In the genomic region with DNA sequence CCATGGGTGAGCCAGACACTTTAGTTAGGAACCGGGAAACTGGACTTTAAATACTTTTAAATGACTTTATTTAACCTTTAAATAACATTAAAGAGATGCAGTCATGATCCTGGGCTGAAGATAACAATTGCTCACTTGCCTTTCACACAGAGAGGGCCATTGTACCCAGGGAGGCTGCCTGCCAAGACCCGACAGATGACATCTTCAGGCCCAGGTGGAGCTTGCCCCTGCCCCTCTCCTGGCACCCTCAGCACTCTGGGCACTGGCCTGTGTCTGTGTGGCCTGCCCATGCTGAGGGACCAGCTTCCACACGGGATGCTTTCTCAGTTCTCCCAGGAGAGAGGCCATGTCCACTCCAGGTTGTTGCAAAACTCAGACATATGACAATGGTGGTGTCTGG, we compare ENCODE assay signal across 11 cellular contexts.
"Had no signal": no experiment of that assay in that cellular context is flagged by ENCODE, and none has a peak within 500 bp of the region (broad histone marks: within the 10 kb centered on the region; RNA-seq: fewer than 3 reads in every experiment).

No MANE protein-coding gene starts in this region.

- H3K27ac ChIP-seq: heart right ventricle, left ventricle myocardium inferior, tibial artery had no signal

- DNase-seq: activated CD4-positive, CD25-positive, alpha-beta regulatory T cell treated with anti-CD3 and anti-CD28 coated beads, Interleukin-2, amount 50 U/mL, for 72 hours; activated naive CD8-positive, alpha-beta T cell treated with anti-CD3 and anti-CD28 coated beads for 36 hours; aorta; endodermal cell; heart right ventricle; left ventricle myocardium inferior; stimulated activated CD4-positive, alpha-beta T cell treated with anti-CD3 and anti-CD28 coated beads, Interleukin-2, amount 100 ng/mL, for 24 hours; T-cell had no signal

- ATAC-seq: heart right ventricle; natural killer cell treated with Interleukin-12 subunit alpha and Interleukin-12 subunit beta and Interleukin-15 and Interleukin-18, amount 100 ng/mL, for 72 hours; stimulated activated effector memory CD8-positive, alpha-beta T cell treated with anti-CD3 and anti-CD28 coated beads, Interleukin-12 subunit alpha, Interleukin-12 subunit beta, amount 100 ng/mL, for 72 hours; T-cell had no signal
